Comparison of ENCODE assay signal across 32 cellular contexts in the genomic region with DNA sequence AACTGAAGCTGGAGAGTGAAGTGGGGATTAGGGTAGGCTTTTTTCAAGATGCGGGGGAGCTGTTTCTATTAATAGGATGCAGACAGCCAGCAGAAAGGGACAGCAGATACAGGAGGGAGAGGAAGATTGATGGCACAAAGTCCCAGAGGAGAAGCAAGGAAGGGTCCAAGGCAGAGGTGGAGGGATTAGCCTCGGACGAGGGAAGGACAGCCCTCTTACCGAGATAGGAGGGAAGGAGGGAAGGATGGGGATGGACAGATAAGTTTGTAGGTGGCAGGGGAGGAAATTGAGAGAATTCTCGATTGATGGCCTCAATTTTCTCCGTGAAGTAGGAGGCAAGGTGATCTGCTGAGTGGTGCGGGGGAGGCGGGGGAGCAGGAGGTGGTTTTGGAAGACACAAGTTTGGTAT.
"Had no signal": no experiment of that assay in that cellular context is flagged by ENCODE, and none has a peak within 500 bp of the region (broad histone marks: within the 10 kb centered on the region; RNA-seq: fewer than 3 reads in every experiment).

No MANE protein-coding gene starts in this region.

- H3K27me3 ChIP-seq: body of pancreas, esophagus muscularis mucosa, gastrocnemius medialis had no signal

- H3K9me3 ChIP-seq: adrenal gland, body of pancreas, esophagus muscularis mucosa, gastrocnemius medialis, heart left ventricle had no signal

- DNase-seq: activated B cell treated with CpG ODN at 0.5 μM for 24 hours; activated CD4-positive, alpha-beta T cell treated with anti-CD3 and anti-CD28 coated beads for 48 hours; activated CD4-positive, alpha-beta T cell treated with anti-CD3 and anti-CD28 coated beads, Interleukin-2, amount 50 U/mL, for 1 hour; activated CD4-positive, alpha-beta T cell treated with anti-CD3 and anti-CD28 coated beads, Interleukin-2, amount 50 U/mL, for 48 hours; activated CD8-positive, alpha-beta memory T cell treated with anti-CD3 and anti-CD28 coated beads for 24 hours; activated CD8-positive, alpha-beta memory T cell treated with anti-CD3 and anti-CD28 coated beads, Interleukin-2, amount 50 U/mL, for 4 hours; activated CD8-positive, alpha-beta T cell treated with anti-CD3 and anti-CD28 coated beads for 36 hours; activated effector memory CD4-positive, alpha-beta T cell treated with anti-CD3 and anti-CD28 coated beads, Interleukin-2, amount 50 U/mL, for 16 hours; activated naive CD4-positive, alpha-beta T cell treated with anti-CD3 and anti-CD28 coated beads for 36 hours; activated naive CD8-positive, alpha-beta T cell treated with anti-CD3 and anti-CD28 coated beads for 36 hours; activated naive CD8-positive, alpha-beta T cell treated with anti-CD3 and anti-CD28 coated beads, Interleukin-2, amount 50 U/mL, for 24 hours; activated T-cell treated with anti-CD3 and anti-CD28 coated beads, Interleukin-2, amount 50 U/mL, for 1 hour; activated T-cell treated with anti-CD3 and anti-CD28 coated beads, Interleukin-2, amount 50 U/mL, for 48 hours; adrenal gland; amygdala; aorta; body of pancreas; caudate nucleus; cortex of kidney; dermis blood vessel endothelial cell; effector CD4-positive, alpha-beta T cell; effector memory CD8-positive, alpha-beta T cell; erythroblast; foreskin keratinocyte; gastrocnemius medialis; glutamatergic neuron; heart left ventricle; T-cell; T-helper 9 cell had no signal

- H3K4me3 ChIP-seq: adrenal gland, body of pancreas, esophagus muscularis mucosa, gastrocnemius medialis, heart left ventricle had no signal

- H3K36me3 ChIP-seq: adrenal gland, esophagus muscularis mucosa, gastrocnemius medialis, heart left ventricle had no signal

- FAIRE-seq: colon had no signal

- H3K27ac ChIP-seq: adrenal gland, body of pancreas, esophagus muscularis mucosa, foreskin keratinocyte, gastrocnemius medialis, heart left ventricle, VCaP had no signal

- H3K4me1 ChIP-seq: adrenal gland, body of pancreas, esophagus muscularis mucosa, foreskin keratinocyte, gastrocnemius medialis had no signal
